Comparison of ENCODE assay signal across 1 cellular context in genomic region chr4:106111778-106112469, GRCh38.
TF ChIP-seq lines count a peak whose summit lies in the region.
"Not testable (repeated sequence)": the region's sequence is repeated elsewhere in the genome, so short reads cannot be mapped to it uniquely, and the experiment has no call there.

No MANE protein-coding gene starts in this region.

TF ChIP-seq in K562, 482 proteins besides CTCF, POLR2A, EP300 and RAD21 (continued from another document):
- not testable (repeated sequence) for TF ChIP-seq CEBPG (CRISPR knock-in tag; IDR thresholded peaks at IDR 0.05)
- TF ChIP-seq CEBPG (tag; conservative IDR thresholded peaks at IDR 0.05 in 1 of 2, IDR thresholded peaks at IDR 0.05 in 1 of 2) (0 out of 4 replicates have a peak, but pooled peaks of 1 of the 2 experiments have one; percentile 41), CBFA2T3 (IDR thresholded peaks at IDR 0.05) (0 out of 2 replicates have a peak, but pooled peaks have one; percentile 15), HES1 (IDR thresholded peaks at IDR 0.05; ENCODE audit: low read depth) (peak; percentile 38; the same call in 1 of the 2 replicates), KDM1A (IDR thresholded peaks at IDR 0.05) (peak in 1 of 2 experiments; percentile 56; a peak in 1 of 4 replicates)
